ENCODE assay signal across 18 cellular contexts in the genomic region with DNA sequence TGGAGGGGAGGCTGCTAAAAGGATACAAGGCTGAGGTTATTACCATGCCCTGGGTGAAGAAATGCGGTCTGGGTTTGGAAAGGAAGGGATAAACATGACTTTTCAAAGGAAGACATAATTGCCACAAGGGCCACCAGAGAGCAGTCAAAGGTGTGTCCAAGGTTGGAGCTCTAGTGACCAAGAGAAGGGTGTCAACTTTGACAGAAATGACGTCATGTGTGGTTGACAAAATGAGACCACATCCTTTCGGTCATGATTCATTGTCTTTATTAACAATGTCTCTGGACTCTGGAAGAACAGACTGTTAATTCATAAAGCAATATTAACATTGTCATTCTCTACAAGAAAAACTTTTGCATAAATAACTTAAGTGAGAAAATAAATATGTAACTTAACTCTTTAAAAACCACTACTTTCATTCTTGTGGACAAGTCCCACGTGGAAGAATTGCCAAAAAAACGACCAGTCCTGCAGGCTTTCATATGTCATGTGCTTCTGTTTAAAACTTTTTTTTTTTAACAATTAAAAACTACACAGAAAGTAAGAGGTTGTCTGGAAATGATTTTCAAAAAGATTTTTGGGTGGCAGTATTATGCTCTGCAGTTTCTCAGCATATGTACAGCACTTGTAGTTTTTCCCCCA. TPM values are rescaled to one million over a fixed set of nuclear protein-coding genes. Genes with fewer than 3 reads are reported as not detected.
DNase-seq lines count a peak whose midpoint lies in the region; ATAC-seq and TF ChIP-seq lines count a peak whose summit lies in the region.
"Had no signal": no experiment of that assay in that cellular context is flagged by ENCODE, and none has a peak within 500 bp of the region (broad histone marks: within the 10 kb centered on the region; RNA-seq: fewer than 3 reads in every experiment).

No MANE protein-coding gene starts in this region.

- ATAC-seq in HG02852 (IDR thresholded peaks at IDR 0.05; ENCODE audit: unreplicated experiment) (no peak), GM18873 (IDR thresholded peaks at IDR 0.05; ENCODE audit: low FRiP score, unreplicated experiment) (no peak), body of pancreas (no peak)
- ATAC-seq: heart left ventricle, left colon had no signal

- POLR2A ChIA-PET in HEK293 (lab: Yijun Ruan, JAX) = interaction anchor here (0.5 kb wide), 1 partner anchor 555 kb away, joined by 4 read pairs; the partner anchor contains the start of gene RUNDC3A

- CTCF ChIA-PET in HEK293 (lab: Yijun Ruan, JAX) = interaction anchor here (0.5 to 4.7 kb wide), 10 partner anchors 7 to 469 kb away, joined by 3 to 37 read pairs (median 4); partner anchors contain the start of gene SOST

- H3K27ac ChIP-seq in HEK293 (ENCODE audit: extremely low read depth, low read depth, low read length) (no peak overlapping the region), body of pancreas (no peak overlapping the region)
- H3K27ac ChIP-seq: heart left ventricle, RWPE1 had no signal

- 60 to 68% methylated on average over 5 of the region's 5 CpGs for WGBS in body of pancreas, 2 donors

- H3K36me3 ChIP-seq in HEK293 (ENCODE audit: control insufficient read depth in 2 of 2, insufficient read depth in 1 of 2, low read length in 2 of 2) = no peaks in the 10 kb centered on the region
- no peaks in the 10 kb centered on the region for H3K36me3 ChIP-seq in body of pancreas (replicated peaks in 1 of 2; ENCODE audit: insufficient read depth in 1 of 2, low read depth in 2 of 2)
- H3K36me3 ChIP-seq: heart left ventricle had no signal

- H3K9me3 ChIP-seq in HEK293 (ENCODE audit: control insufficient read depth, insufficient read depth, low read depth, low read length) = no peaks in the 10 kb centered on the region
- no peaks in the 10 kb centered on the region for H3K9me3 ChIP-seq in body of pancreas
- H3K9me3 ChIP-seq: heart left ventricle had no signal

- DNase-seq in EH (ENCODE audit: low read depth) (peak; percentile 42), SW480 (ENCODE audit: low spot score) (peak; percentile 90), kidney tubule cell (ENCODE audit: low spot score) (peak; percentile 67), body of pancreas (no peak)
- no peak for DNase-seq in activated T-cell treated with anti-CD3 and anti-CD28 coated beads, Interleukin-2, amount 50 U/mL, for 48 hours
- DNase-seq: CD4-positive, CD25-positive, alpha-beta regulatory T cell; endodermal cell; heart left ventricle; left colon; NCI-H1436 treated with DMSO at 0.1 percent for 48 hours; NCI-H510A treated with DMSO at 0.1 percent for 48 hours; T-helper 2 cell had no signal

- peaks cover 3% of the 10 kb centered on the region; the same call in 1 of the 2 replicates for H3K4me1 ChIP-seq in HEK293 (ENCODE audit: control insufficient read depth, insufficient read depth, low read length)
- peaks cover 14% of the 10 kb centered on the region for H3K4me1 ChIP-seq in body of pancreas

- TF ChIP-seq CTCF in HEK293 (tag by site-specific recombination; IDR thresholded peaks at IDR 0.05) (no peak), body of pancreas (IDR thresholded peaks at IDR 0.05) (no peak)

- intact Hi-C loops in body of pancreas (cut with DNase I) = loop anchor here (10.0 kb wide), 1 partner anchor 169 kb away; no protein-coding TSS in a partner anchor

- H3K4me3 ChIP-seq in HEK293 (ENCODE audit: low read depth, low read length) (no peak overlapping the region), body of pancreas (no peak overlapping the region)
- H3K4me3 ChIP-seq: heart left ventricle had no signal

- H3K27me3 ChIP-seq in body of pancreas = peaks cover 0 to 9% of the 10 kb centered on the region in 2 donors

- TF ChIP-seq POLR2A in body of pancreas (IDR thresholded peaks at IDR 0.05) = no peak

TF ChIP-seq in HEK293, 187 proteins besides CTCF, POLR2A, EP300 and RAD21 (continues in another document):
- TF ChIP-seq ZNF23 (tag by site-specific recombination; IDR thresholded peaks at IDR 0.05; ENCODE audit: borderline replicate concordance) = no peak
- no peak for TF ChIP-seq EGR2 (tag by site-specific recombination; IDR thresholded peaks at IDR 0.05; ENCODE audit: low read depth)
- TF ChIP-seq ZNF624 (tag by site-specific recombination; IDR thresholded peaks at IDR 0.05) = no peak
- TF ChIP-seq ZNF146 (tag by site-specific recombination; IDR thresholded peaks at IDR 0.05) = no peak
- no peak for TF ChIP-seq ZNF174 (tag by site-specific recombination; IDR thresholded peaks at IDR 0.05)
- TF ChIP-seq YY2 (tag by site-specific recombination; IDR thresholded peaks at IDR 0.05) = no peak
- TF ChIP-seq ZSCAN23 (tag by site-specific recombination; IDR thresholded peaks at IDR 0.05) = no peak
- no peak for TF ChIP-seq ZNF571 (tag by site-specific recombination; IDR thresholded peaks at IDR 0.05)
- TF ChIP-seq ZNF555 (tag by site-specific recombination; conservative IDR thresholded peaks at IDR 0.05) = no peak
- no peak for TF ChIP-seq ZNF24 (tag by site-specific recombination; IDR thresholded peaks at IDR 0.05)
- TF ChIP-seq, protein P1, sequence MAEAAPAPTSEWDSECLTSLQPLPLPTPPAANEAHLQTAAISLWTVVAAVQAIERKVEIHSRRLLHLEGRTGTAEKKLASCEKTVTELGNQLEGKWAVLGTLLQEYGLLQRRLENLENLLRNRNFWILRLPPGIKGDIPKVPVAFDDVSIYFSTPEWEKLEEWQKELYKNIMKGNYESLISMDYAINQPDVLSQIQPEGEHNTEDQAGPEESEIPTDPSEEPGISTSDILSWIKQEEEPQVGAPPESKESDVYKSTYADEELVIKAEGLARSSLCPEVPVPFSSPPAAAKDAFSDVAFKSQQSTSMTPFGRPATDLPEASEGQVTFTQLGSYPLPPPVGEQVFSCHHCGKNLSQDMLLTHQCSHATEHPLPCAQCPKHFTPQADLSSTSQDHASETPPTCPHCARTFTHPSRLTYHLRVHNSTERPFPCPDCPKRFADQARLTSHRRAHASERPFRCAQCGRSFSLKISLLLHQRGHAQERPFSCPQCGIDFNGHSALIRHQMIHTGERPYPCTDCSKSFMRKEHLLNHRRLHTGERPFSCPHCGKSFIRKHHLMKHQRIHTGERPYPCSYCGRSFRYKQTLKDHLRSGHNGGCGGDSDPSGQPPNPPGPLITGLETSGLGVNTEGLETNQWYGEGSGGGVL (tag by site-specific recombination; IDR thresholded peaks at IDR 0.05) = no peak
- TF ChIP-seq, protein P2, sequence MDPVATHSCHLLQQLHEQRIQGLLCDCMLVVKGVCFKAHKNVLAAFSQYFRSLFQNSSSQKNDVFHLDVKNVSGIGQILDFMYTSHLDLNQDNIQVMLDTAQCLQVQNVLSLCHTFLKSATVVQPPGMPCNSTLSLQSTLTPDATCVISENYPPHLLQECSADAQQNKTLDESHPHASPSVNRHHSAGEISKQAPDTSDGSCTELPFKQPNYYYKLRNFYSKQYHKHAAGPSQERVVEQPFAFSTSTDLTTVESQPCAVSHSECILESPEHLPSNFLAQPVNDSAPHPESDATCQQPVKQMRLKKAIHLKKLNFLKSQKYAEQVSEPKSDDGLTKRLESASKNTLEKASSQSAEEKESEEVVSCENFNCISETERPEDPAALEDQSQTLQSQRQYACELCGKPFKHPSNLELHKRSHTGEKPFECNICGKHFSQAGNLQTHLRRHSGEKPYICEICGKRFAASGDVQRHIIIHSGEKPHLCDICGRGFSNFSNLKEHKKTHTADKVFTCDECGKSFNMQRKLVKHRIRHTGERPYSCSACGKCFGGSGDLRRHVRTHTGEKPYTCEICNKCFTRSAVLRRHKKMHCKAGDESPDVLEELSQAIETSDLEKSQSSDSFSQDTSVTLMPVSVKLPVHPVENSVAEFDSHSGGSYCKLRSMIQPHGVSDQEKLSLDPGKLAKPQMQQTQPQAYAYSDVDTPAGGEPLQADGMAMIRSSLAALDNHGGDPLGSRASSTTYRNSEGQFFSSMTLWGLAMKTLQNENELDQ (tag by site-specific recombination; IDR thresholded peaks at IDR 0.05; ENCODE audit: low read depth) = no peak
- TF ChIP-seq, protein P3, sequence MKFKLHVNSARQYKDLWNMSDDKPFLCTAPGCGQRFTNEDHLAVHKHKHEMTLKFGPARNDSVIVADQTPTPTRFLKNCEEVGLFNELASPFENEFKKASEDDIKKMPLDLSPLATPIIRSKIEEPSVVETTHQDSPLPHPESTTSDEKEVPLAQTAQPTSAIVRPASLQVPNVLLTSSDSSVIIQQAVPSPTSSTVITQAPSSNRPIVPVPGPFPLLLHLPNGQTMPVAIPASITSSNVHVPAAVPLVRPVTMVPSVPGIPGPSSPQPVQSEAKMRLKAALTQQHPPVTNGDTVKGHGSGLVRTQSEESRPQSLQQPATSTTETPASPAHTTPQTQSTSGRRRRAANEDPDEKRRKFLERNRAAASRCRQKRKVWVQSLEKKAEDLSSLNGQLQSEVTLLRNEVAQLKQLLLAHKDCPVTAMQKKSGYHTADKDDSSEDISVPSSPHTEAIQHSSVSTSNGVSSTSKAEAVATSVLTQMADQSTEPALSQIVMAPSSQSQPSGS (tag by site-specific recombination; IDR thresholded peaks at IDR 0.05; ENCODE audit: low read depth) = peak; percentile 78
- peak; percentile 68 for TF ChIP-seq ZNF629 (tag by site-specific recombination; IDR thresholded peaks at IDR 0.05)
- TF ChIP-seq ZNF658 (tag by site-specific recombination; IDR thresholded peaks at IDR 0.05) = no peak
- 0 out of 2 replicates have a peak, but pooled peaks have one; percentile 13 for TF ChIP-seq SP7 (tag by site-specific recombination; IDR thresholded peaks at IDR 0.05)
- TF ChIP-seq, protein P4, sequence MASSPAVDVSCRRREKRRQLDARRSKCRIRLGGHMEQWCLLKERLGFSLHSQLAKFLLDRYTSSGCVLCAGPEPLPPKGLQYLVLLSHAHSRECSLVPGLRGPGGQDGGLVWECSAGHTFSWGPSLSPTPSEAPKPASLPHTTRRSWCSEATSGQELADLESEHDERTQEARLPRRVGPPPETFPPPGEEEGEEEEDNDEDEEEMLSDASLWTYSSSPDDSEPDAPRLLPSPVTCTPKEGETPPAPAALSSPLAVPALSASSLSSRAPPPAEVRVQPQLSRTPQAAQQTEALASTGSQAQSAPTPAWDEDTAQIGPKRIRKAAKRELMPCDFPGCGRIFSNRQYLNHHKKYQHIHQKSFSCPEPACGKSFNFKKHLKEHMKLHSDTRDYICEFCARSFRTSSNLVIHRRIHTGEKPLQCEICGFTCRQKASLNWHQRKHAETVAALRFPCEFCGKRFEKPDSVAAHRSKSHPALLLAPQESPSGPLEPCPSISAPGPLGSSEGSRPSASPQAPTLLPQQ (tag by site-specific recombination; IDR thresholded peaks at IDR 0.05) = no peak
- TF ChIP-seq ZNF10 (tag by site-specific recombination; IDR thresholded peaks at IDR 0.05) = no peak

RNA-seq across cellular contexts. Expression of gene SOST, which starts 5.0 kb away (rescaled TPM):
- not detected for total RNA-seq in body of pancreas
- total RNA-seq: CD4-positive, CD25-positive, alpha-beta regulatory T cell; endodermal cell; heart left ventricle; left colon; neural crest cell had no signal

RNA-seq across cellular contexts. Expression of gene DUSP3, which starts 25.2 kb away (rescaled TPM):
- total RNA-seq in body of pancreas = 10 to 100 TPM; 32.2 to 54.1 TPM

RNA-seq across cellular contexts. Expression of gene CFAP97D1, which starts 26.6 kb away (rescaled TPM):
- not detected for total RNA-seq in body of pancreas
- total RNA-seq: CD4-positive, CD25-positive, alpha-beta regulatory T cell; endodermal cell; G401; left colon; neural crest cell had no signal

Comparison
In these comparisons a context has a peak if more than half of its experiments do, and no peak if none do; other contexts are left out.
1. DNase-seq: peak in EH (single experiment), SW480 (single experiment) and kidney tubule cell (single experiment); none in body of pancreas (0 of 4) and activated T-cell treated with anti-CD3 and anti-CD28 coated beads, Interleukin-2, amount 50 U/mL, for 48 hours (0 of 2).